28 cellular contexts compared by ENCODE assay signal in genomic region chr4:31575504-31575903, GRCh38.
"Had no signal": no experiment of that assay in that cellular context is flagged by ENCODE, and none has a peak within 500 bp of the region (broad histone marks: within the 10 kb centered on the region; RNA-seq: fewer than 3 reads in every experiment).

No MANE protein-coding gene starts in this region.

- ATAC-seq: effector memory CD8-positive, alpha-beta T cell; heart right ventricle; left cardiac atrium; left lung; natural killer cell; pancreas; right lobe of liver; stimulated activated naive CD8-positive, alpha-beta T cell treated with anti-CD3 and anti-CD28 coated beads, Interleukin-15, amount 100 ng/mL, for 72 hours had no signal

- H3K27ac ChIP-seq: esophagus squamous epithelium, heart right ventricle, left lung, neutrophil, pancreas, right lobe of liver, suprapubic skin, vagina had no signal

- H3K27me3 ChIP-seq: esophagus squamous epithelium, heart right ventricle, left lung, neutrophil, pancreas, right lobe of liver, suprapubic skin, vagina had no signal

- H3K36me3 ChIP-seq: esophagus squamous epithelium, heart right ventricle, left lung, neutrophil, pancreas, right lobe of liver, suprapubic skin, vagina had no signal

- H3K4me3 Mint-ChIP-seq: effector memory CD8-positive, alpha-beta T cell; natural killer cell; stimulated activated naive CD8-positive, alpha-beta T cell treated with anti-CD3 and anti-CD28 coated beads, Interleukin-15, amount 100 ng/mL, for 72 hours had no signal

- H3K27ac Mint-ChIP-seq: effector memory CD8-positive, alpha-beta T cell; natural killer cell; stimulated activated naive CD8-positive, alpha-beta T cell treated with anti-CD3 and anti-CD28 coated beads, Interleukin-15, amount 100 ng/mL, for 72 hours had no signal

- H3K27me3 Mint-ChIP-seq: effector memory CD8-positive, alpha-beta T cell; stimulated activated naive CD8-positive, alpha-beta T cell treated with anti-CD3 and anti-CD28 coated beads, Interleukin-15, amount 100 ng/mL, for 72 hours had no signal

- H3K36me3 Mint-ChIP-seq: natural killer cell had no signal

- H3K4me3 ChIP-seq: esophagus squamous epithelium, heart right ventricle, left lung, pancreas, right lobe of liver, smooth muscle cell, suprapubic skin, vagina had no signal

- H3K4me1 ChIP-seq: esophagus squamous epithelium, heart right ventricle, left lung, pancreas, right lobe of liver, suprapubic skin, vagina had no signal

- DNase-seq: cortex of kidney; effector memory CD8-positive, alpha-beta T cell; erythroblast; esophagus squamous epithelium; foreskin melanocyte; glutamatergic neuron; heart right ventricle; hippocampal formation; kidney; left cardiac atrium; left lung; mammary epithelial cell; mesendoderm; midbrain; natural killer cell; pancreas; right lobe of liver; stimulated activated CD4-positive, alpha-beta T cell treated with anti-CD3 and anti-CD28 coated beads, Interleukin-12 subunit alpha, Interleukin-12 subunit beta, amount 100 ng/mL, for 4 hours; stimulated activated CD4-positive, alpha-beta T cell treated with anti-CD3 and anti-CD28 coated beads, Interleukin-1b, Interleukin-23, amount 100 ng/mL, for 48 hours; stimulated activated CD4-positive, alpha-beta T cell treated with anti-CD3 and anti-CD28 coated beads, Interleukin-4, amount 100 ng/mL, for 1 hour; stimulated activated CD8-positive, alpha-beta memory T cell treated with anti-CD3 and anti-CD28 coated beads, Interleukin-4, amount 100 ng/mL, for 48 hours; stimulated activated naive CD4-positive, alpha-beta T cell; stimulated activated naive CD8-positive, alpha-beta T cell treated with anti-CD3 and anti-CD28 coated beads, Interleukin-15, amount 100 ng/mL, for 72 hours; trophoblast cell had no signal

- H3K4me2 ChIP-seq: smooth muscle cell had no signal

- H3K9me3 ChIP-seq: esophagus squamous epithelium, heart right ventricle, left lung, neutrophil, pancreas, right lobe of liver, suprapubic skin, vagina had no signal

- H3K4me1 Mint-ChIP-seq: natural killer cell; stimulated activated naive CD8-positive, alpha-beta T cell treated with anti-CD3 and anti-CD28 coated beads, Interleukin-15, amount 100 ng/mL, for 72 hours had no signal
